ENCODE assay signal across 18 cellular contexts in genomic region chr12:120832712-120833111, GRCh38.
DNase-seq lines count a peak whose midpoint lies in the region; ATAC-seq and TF ChIP-seq lines count a peak whose summit lies in the region.
"Had no signal": no experiment of that assay in that cellular context is flagged by ENCODE, and none has a peak within 500 bp of the region (broad histone marks: within the 10 kb centered on the region; RNA-seq: fewer than 3 reads in every experiment).

No MANE protein-coding gene starts in this region.

- intact Hi-C loops in Panc1 (cut with micrococcal nuclease; ENCODE audit: unreplicated experiment), result no loop called here

- H2BK15ac ChIP-seq in mesenchymal stem cell (ENCODE audit: low read depth, poor library complexity, severe bottlenecking), result no peak overlapping the region

- H3K9me3 ChIP-seq in KOPT-K1 (ENCODE audit: insufficient read depth, low read length, poor library complexity, severe bottlenecking), result no peaks in the 10 kb centered on the region
- H3K9me3 ChIP-seq in Panc1 (ENCODE audit: control insufficient read depth, insufficient read depth, low read depth, low read length), result no peaks in the 10 kb centered on the region
- H3K9me3 ChIP-seq in mesenchymal stem cell (ENCODE audit: control insufficient read depth, low read length), result no peaks in the 10 kb centered on the region
- H3K9me3 ChIP-seq: BLaER1 treated with 17β-estradiol and CSF1 and Interleukin-3, amounts not matched to agents 10 nM and 100 nM; SJSA1 had no signal

- peaks cover 29% of the 10 kb centered on the region for H3K79me1 ChIP-seq in mesenchymal stem cell (replicated peaks; ENCODE audit: low read length, poor library complexity, severe bottlenecking)

- H2AK5ac ChIP-seq in mesenchymal stem cell (ENCODE audit: low read length, severe bottlenecking), result no peak overlapping the region

- H3K9ac ChIP-seq in mesenchymal stem cell (ENCODE audit: low read length), result peak overlapping the region; percentile 12
- H3K9ac ChIP-seq: BLaER1 treated with 17β-estradiol and CSF1 and Interleukin-3, amounts not matched to agents 10 nM and 100 nM had no signal

- H4K8ac ChIP-seq in mesenchymal stem cell (ENCODE audit: low read length), result no peak overlapping the region

- no peak overlapping the region for H3K4ac ChIP-seq in mesenchymal stem cell (ENCODE audit: low read depth in 1 of 2, low read length in 2 of 2)

- H4K91ac ChIP-seq in mesenchymal stem cell (ENCODE audit: low read length), result no peak overlapping the region

- DNase-seq in Panc1 (ENCODE audit: low read depth, low spot score), result no peak
- no peak for DNase-seq in mesenchymal stem cell
- DNase-seq in substantia nigra (lab: John Stamatoyannopoulos, UW), result no peak
- no peak for DNase-seq in NCI-H1048 (lab: John Stamatoyannopoulos, UW)
- DNase-seq in NCI-H2107 treated with DMSO at 0.1 percent for 48 hours (lab: John Stamatoyannopoulos, UW; ENCODE audit: unreplicated experiment), result no peak
- DNase-seq in erythroblast (lab: John Stamatoyannopoulos, UW), result no peak
- no peak for DNase-seq in A172 (ENCODE audit: low spot score)
- DNase-seq: CD8-positive, alpha-beta memory T cell; GOT3; KBM-7; NCI-H1436; NCI-H1930; NCI-H774; PC-3 had no signal

- in situ Hi-C loops in Panc1 (cut with HindIII; ENCODE audit: low pct_unique_long_range_greater_than_20kb, low sequenced_read_pairs), result no loop called here

- 98% methylated on average over 1 of the region's 1 CpG for WGBS in mesenchymal stem cell

- no peak overlapping the region for H3K18ac ChIP-seq in mesenchymal stem cell (ENCODE audit: low read depth in 1 of 2, low read length in 2 of 2)

- no TSS peak for BruUV-seq in Panc1 (replicated peaks; lab: Mats Ljungman, UMichigan)

- H3K4me1 ChIP-seq in Panc1 (ENCODE audit: control insufficient read depth, insufficient read depth, low read length) (peaks cover 18% of the 10 kb centered on the region), mesenchymal stem cell (ENCODE audit: control insufficient read depth, insufficient read depth, low read depth, low read length) (no peaks in the 10 kb centered on the region)
- H3K4me1 ChIP-seq: SJSA1 had no signal

- no peak overlapping the region for H2BK120ac ChIP-seq in mesenchymal stem cell (ENCODE audit: low read depth, low read length)

- no peaks in the 10 kb centered on the region for H3K27me3 ChIP-seq in Panc1 (ENCODE audit: control insufficient read depth, insufficient read depth, low read length)
- no peaks in the 10 kb centered on the region for H3K27me3 ChIP-seq in mesenchymal stem cell (ENCODE audit: control insufficient read depth in 1 of 2, insufficient read depth in 1 of 2, low read length in 2 of 2)
- H3K27me3 ChIP-seq: BLaER1 treated with 17β-estradiol and CSF1 and Interleukin-3, amounts not matched to agents 10 nM and 100 nM; SJSA1 had no signal

- H3K4me3 ChIP-seq in Panc1 (ENCODE audit: low read depth in 2 of 2, low read length in 2 of 2), result no peak overlapping the region
- peak overlapping the region in 1 of 2 experiments; percentile 3 for H3K4me3 ChIP-seq in mesenchymal stem cell (ENCODE audit: insufficient read depth in 1 of 2, low read depth in 1 of 2, low read length in 2 of 2)
- H3K4me3 ChIP-seq: BLaER1 treated with 17β-estradiol and CSF1 and Interleukin-3, amounts not matched to agents 10 nM and 100 nM; SJSA1 had no signal

- no peak overlapping the region for H2AFZ ChIP-seq in mesenchymal stem cell (ENCODE audit: low read depth, low read length)

- no peak for TF ChIP-seq CTCF in Panc1 (IDR thresholded peaks at IDR 0.05)

- H3K14ac ChIP-seq in mesenchymal stem cell (ENCODE audit: low read length in 2 of 2), result no peak overlapping the region

- H3K36me3 ChIP-seq in KOPT-K1 (ENCODE audit: insufficient read depth, low read length), result no peaks in the 10 kb centered on the region
- H3K36me3 ChIP-seq in Panc1 (ENCODE audit: control insufficient read depth, insufficient read depth, low read length), result no peaks in the 10 kb centered on the region; the same call in 1 of the 2 replicates
- H3K36me3 ChIP-seq in mesenchymal stem cell (ENCODE audit: control insufficient read depth in 1 of 2, insufficient read depth in 2 of 2, low read depth in 1 of 2, low read length in 2 of 2), result no peaks in the 10 kb centered on the region
- H3K36me3 ChIP-seq: SJSA1 had no signal

- H3K27ac ChIP-seq in KOPT-K1 (ENCODE audit: low read depth, low read length, poor library complexity, severe bottlenecking), result peak overlapping the region; percentile 93
- H3K27ac ChIP-seq in Panc1 (ENCODE audit: low read length), result peak overlapping the region; percentile 0; the same call in 1 of the 2 replicates
- no peak overlapping the region for H3K27ac ChIP-seq in mesenchymal stem cell (ENCODE audit: low read length, poor library complexity, severe bottlenecking)
- H3K27ac ChIP-seq in substantia nigra (ENCODE audit: low read depth, low read length, poor library complexity, severe bottlenecking), result peak overlapping the region; percentile 49
- H3K27ac ChIP-seq: BLaER1 treated with 17β-estradiol and CSF1 and Interleukin-3, amounts not matched to agents 10 nM and 100 nM; SJSA1 had no signal

- no peak overlapping the region for H2BK5ac ChIP-seq in mesenchymal stem cell (ENCODE audit: low read depth, low read length, poor library complexity, severe bottlenecking)

- H3K23ac ChIP-seq in mesenchymal stem cell (ENCODE audit: low read length in 2 of 2), result no peak overlapping the region

- TF ChIP-seq POLR2A in erythroblast (IDR thresholded peaks at IDR 0.05; ENCODE audit: low read length), result no peak

- no peak overlapping the region for H2BK12ac ChIP-seq in mesenchymal stem cell (ENCODE audit: low read length in 2 of 2)

- H3K4me2 ChIP-seq in mesenchymal stem cell (ENCODE audit: low read length, poor library complexity, severe bottlenecking), result no peak overlapping the region

- POLR2A ChIA-PET in Panc1 (lab: Charles Lee), result interaction anchor here (0.6 kb wide), 1 partner anchor 636 kb away, joined by 3 read pairs; no protein-coding TSS in a partner anchor

- ATAC-seq in Panc1, result no peak
- ATAC-seq: HCT116, PC-3 had no signal

- CTCF ChIA-PET in Panc1 (lab: Charles Lee), result interaction anchor here (0.5 kb wide), 1 partner anchor 59 kb away, joined by 5 read pairs; no protein-coding TSS in a partner anchor
